ENCODE assay signal across 26 cellular contexts in the genomic region with DNA sequence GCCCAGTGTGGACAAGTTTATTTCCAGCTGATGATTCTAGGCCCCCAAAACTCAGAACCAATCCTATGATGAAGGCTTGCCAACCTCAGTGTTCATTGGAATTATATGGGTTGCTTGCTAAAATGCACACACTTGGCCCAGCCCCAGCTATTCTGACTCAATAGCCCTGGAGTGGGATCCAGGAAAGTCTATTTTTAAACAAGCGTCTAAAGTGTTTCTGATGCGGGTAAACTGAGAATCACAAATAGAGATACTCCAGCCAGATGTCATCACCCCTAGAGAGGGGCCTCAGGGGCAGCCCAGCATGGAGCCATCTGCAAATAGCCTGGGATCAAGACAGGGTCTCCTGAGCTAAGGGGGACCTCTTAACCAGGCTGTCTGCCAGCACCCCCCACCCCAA. TPM values are rescaled to one million over a fixed set of nuclear protein-coding genes. Genes with fewer than 3 reads are reported as not detected.
DNase-seq lines count a peak whose midpoint lies in the region; ATAC-seq, FAIRE-seq and TF ChIP-seq lines count a peak whose summit lies in the region.
"Had no signal": no experiment of that assay in that cellular context is flagged by ENCODE, and none has a peak within 500 bp of the region (broad histone marks: within the 10 kb centered on the region; RNA-seq: fewer than 3 reads in every experiment).

No MANE protein-coding gene starts in this region.

- DNase-seq in EL (peak; percentile 12), cardiac fibroblast (ENCODE audit: low read depth in 2 of 2) (peak; percentile 26 to 32), heart right ventricle (no peak), psoas muscle (no peak), HepG2 (ENCODE audit: low spot score) (no peak), SW480 (ENCODE audit: low spot score) (no peak)
- DNase-seq: activated CD4-positive, alpha-beta memory T cell treated with anti-CD3 and anti-CD28 coated beads, Interleukin-2, amount 10 ng/mL, durations not matched to agents 7 days and 5 days; activated naive CD4-positive, alpha-beta T cell treated with anti-CD3 and anti-CD28 coated beads, Interleukin-2, amount 10 ng/mL, durations not matched to agents 7 days and 5 days; activated T-cell treated with anti-CD3 and anti-CD28 coated beads, Interleukin-2, amount 50 U/mL, for 1 hour; CD8-positive, alpha-beta memory T cell; DND-41; immature natural killer cell; naive B cell; NCI-H1105 treated with DMSO at 0.1 percent for 48 hours; NCI-H2107; NCI-H524 treated with DMSO at 0.1 percent for 48 hours; SHP77 treated with DMSO at 0.1 percent for 48 hours; stimulated activated naive B cell treated with anti-CD40 and anti-IgM and Interleukin-4, amounts not matched to agents 10 μg/mL and 1 μg/mL and 100 μg/mL, for 72 hours had no signal

- BruUV-seq in HepG2 (replicated peaks; lab: Mats Ljungman, UMichigan): no TSS peak

- no peak overlapping the region for H2AFZ ChIP-seq in HepG2 (ENCODE audit: low read length)
- H2AFZ ChIP-seq: GM23338 had no signal

- H3K4me1 ChIP-seq in heart right ventricle: peaks cover 0 to 21% (median 4%) of the 10 kb centered on the region in 9 donors
- H3K4me1 ChIP-seq in psoas muscle: peaks cover 6% of the 10 kb centered on the region
- no peaks in the 10 kb centered on the region for H3K4me1 ChIP-seq in HepG2 (ENCODE audit: insufficient read depth, low read length)
- H3K4me1 ChIP-seq: right lobe of liver had no signal

- TF ChIP-seq RAD21 in HepG2 (CRISPR knock-in tag; IDR thresholded peaks at IDR 0.05): no peak

- 38 to 39% methylated on average over 2 of the region's 2 CpGs for WGBS in heart right ventricle, 2 donors
- 12 to 40% (median 27%) methylated on average over 2 of the region's 2 CpGs for WGBS in psoas muscle, 3 donors
- WGBS in HepG2 (ENCODE audit: low lambda C conversion rate): 74% methylated on average over 2 of the region's 2 CpGs

- H3K9ac ChIP-seq in HepG2 (ENCODE audit: insufficient read depth, low read depth, low read length): no peak overlapping the region

- H3K9me3 ChIP-seq in heart right ventricle (no peaks in the 10 kb centered on the region), psoas muscle (no peaks in the 10 kb centered on the region), HepG2 (ENCODE audit: low read length) (no peaks in the 10 kb centered on the region)
- H3K9me3 ChIP-seq: right lobe of liver, thoracic aorta had no signal

- H3K79me2 ChIP-seq in HepG2 (ENCODE audit: insufficient read depth, low read length): no peaks in the 10 kb centered on the region

- no peaks in the 10 kb centered on the region for H3K36me3 ChIP-seq in heart right ventricle
- no peaks in the 10 kb centered on the region for H3K36me3 ChIP-seq in psoas muscle (ENCODE audit: insufficient read depth in 1 of 2, low read depth in 1 of 2)
- no peaks in the 10 kb centered on the region for H3K36me3 ChIP-seq in HepG2 (replicated peaks in 1 of 2; ENCODE audit: control insufficient read depth in 1 of 2, insufficient read depth in 2 of 2, low read length in 2 of 2)
- H3K36me3 ChIP-seq: right lobe of liver, thoracic aorta had no signal

- in situ Hi-C loops in HepG2 (cut with HindIII; ENCODE audit: extremely low pct_ligation_motif_present, low pct_unique_long_range_greater_than_20kb): no loop called here

- H3K4me2 ChIP-seq in HepG2 (ENCODE audit: low read depth, low read length): no peak overlapping the region
- H3K4me2 ChIP-seq: GM23338 had no signal

- no peak for TF ChIP-seq POLR2A in HepG2 (IDR thresholded peaks at IDR 0.05; ENCODE audit: insufficient read depth in 1 of 2, low read depth in 2 of 2, low read length in 2 of 2)

- no peaks in the 10 kb centered on the region for H3K27me3 ChIP-seq in heart right ventricle
- H3K27me3 ChIP-seq in psoas muscle (ENCODE audit: insufficient read depth in 3 of 3, low read length in 2 of 3): no peaks in the 10 kb centered on the region
- peaks cover 0 to 5% of the 10 kb centered on the region in 2 experiments; a peak in 2 of 5 replicates for H3K27me3 ChIP-seq in HepG2 (ENCODE audit: control insufficient read depth in 1 of 2, insufficient read depth in 2 of 2, low read length in 2 of 2)
- H3K27me3 ChIP-seq: right lobe of liver had no signal

- H4K20me1 ChIP-seq in HepG2 (ENCODE audit: insufficient read depth, low read length): no peaks in the 10 kb centered on the region

- TF ChIP-seq EP300 in HepG2 (IDR thresholded peaks at IDR 0.05; ENCODE audit: low read depth in 2 of 2, low read length in 2 of 2) (no peak), HepG2 (CRISPR knock-in tag; IDR thresholded peaks at IDR 0.05; ENCODE audit: borderline replicate concordance) (no peak)

- no peak for FAIRE-seq in HepG2 (lab: Jason Lieb, UNC)
- FAIRE-seq: HTR-8/SVneo had no signal

- TF ChIP-seq CTCF in cardiac fibroblast (IDR thresholded peaks at IDR 0.05; ENCODE audit: low read depth, low read length): no peak
- no peak for TF ChIP-seq CTCF in heart right ventricle (IDR thresholded peaks at IDR 0.05)
- no peak for TF ChIP-seq CTCF in psoas muscle (IDR thresholded peaks at IDR 0.05)
- no peak for TF ChIP-seq CTCF in HepG2 (CRISPR knock-in tag; IDR thresholded peaks at IDR 0.05)

- H3K27ac ChIP-seq in heart right ventricle (peak overlapping the region in 3 of 10 donors; percentile 26 to 45 (median 41)), psoas muscle (no peak overlapping the region), HepG2 (ENCODE audit: extremely low read length, insufficient read depth, low read length) (no peak overlapping the region)
- H3K27ac ChIP-seq: right lobe of liver, thoracic aorta had no signal

- H3K4me3 ChIP-seq in cardiac fibroblast (replicated peaks in 1 of 2; ENCODE audit: low read depth in 2 of 2, low read length in 2 of 2): no peak overlapping the region
- no peak overlapping the region for H3K4me3 ChIP-seq in heart right ventricle
- H3K4me3 ChIP-seq in psoas muscle: no peak overlapping the region
- H3K4me3 ChIP-seq in HepG2 (replicated peaks in 1 of 3; ENCODE audit: insufficient read depth in 1 of 3, low read depth in 2 of 3, low read length in 3 of 3): no peak overlapping the region
- H3K4me3 ChIP-seq: GM23338, right lobe of liver, thoracic aorta had no signal

- CTCF ChIA-PET in HepG2 (lab: Yijun Ruan, JAX; ENCODE audit: low intra/inter-chr PET ratio, low total read pairs): no interaction called here

- intact Hi-C loops in heart right ventricle (cut with DNase I) (no loop called here), psoas muscle (cut with DNase I) (no loop called here), HepG2 (cut with micrococcal nuclease; ENCODE audit: unreplicated experiment) (no loop called here)

- POLR2A ChIA-PET in HepG2 (lab: Yijun Ruan, JAX): no interaction called here

- peak in 7 of 8 donors; percentile 12 to 69 (median 45) for ATAC-seq in heart right ventricle
- peak; percentile 17 to 80 (median 69) for ATAC-seq in psoas muscle
- ATAC-seq in GM21529 (IDR thresholded peaks at IDR 0.05; ENCODE audit: unreplicated experiment): no peak
- no peak for ATAC-seq in HepG2
- no peak for ATAC-seq in HG03571 (IDR thresholded peaks at IDR 0.05; ENCODE audit: unreplicated experiment)
- ATAC-seq: GM23338; right lobe of liver; stimulated activated naive B cell treated with anti-CD40 and anti-IgM and Interleukin-4, amounts not matched to agents 10 μg/mL and 1 μg/mL and 100 μg/mL, for 72 hours had no signal

RNA-seq across cellular contexts. Expression of gene PKP1, which starts 46.0 kb away (rescaled TPM):
- total RNA-seq in heart right ventricle (1 to 10 TPM in 1 of 10 donors, under 1 TPM in 9; 0.05 to 1.2 (median 0.22) TPM), psoas muscle (1 to 10 TPM; 1.2 to 6.7 (median 3.3) TPM), HepG2 (2016; rRNA removed; fragmentation: Illumina TruSeq; extraction: Trizol) (not detected in 2 replicates)
- polyA plus RNA-seq in heart right ventricle (under 1 TPM; 0.37 to 0.39 TPM), psoas muscle (1 to 10 TPM in 2 of 3 donors, under 1 TPM in 1; 0.32 to 2.7 (median 2.4) TPM), HepG2 (2011; rRNA removed) (not detected in 2 replicates)
- total RNA-seq in HepG2 (2016; cell fraction: cytosol; rRNA removed; fragmentation: Illumina TruSeq; extraction: Trizol; ENCODE audit: low read depth): not detected in 2 replicates
- not detected in 2 replicates for total RNA-seq in HepG2 (2016; cell fraction: insoluble cytoplasmic fraction; rRNA removed; fragmentation: Illumina TruSeq; extraction: Trizol)
- not detected in 2 replicates for total RNA-seq in HepG2 (2016; cell fraction: membrane; rRNA removed; fragmentation: Illumina TruSeq; extraction: Trizol)
- not detected in 2 replicates for total RNA-seq in HepG2 (2016; cell fraction: nucleus; rRNA removed; fragmentation: Illumina TruSeq; extraction: Trizol)
- not detected in 2 replicates for polyA plus RNA-seq in HepG2 (2011; cell fraction: cytosol; rRNA removed)
- polyA plus RNA-seq in HepG2 (2011; cell fraction: nucleus; rRNA removed): not detected in 2 replicates
- not detected in 2 replicates for polyA plus RNA-seq in HepG2 (2012)
- polyA plus RNA-seq in HepG2 (2016; cell fraction: cytosol; fragmentation: Illumina TruSeq; extraction: Trizol; ENCODE audit: low read depth): not detected in 2 replicates
- polyA plus RNA-seq in HepG2 (2016; cell fraction: insoluble cytoplasmic fraction; fragmentation: Illumina TruSeq; extraction: Trizol; ENCODE audit: low read depth): not detected in 2 replicates
- not detected in 2 replicates for polyA plus RNA-seq in HepG2 (2016; cell fraction: membrane; fragmentation: Illumina TruSeq; extraction: Trizol; ENCODE audit: low read depth)
- polyA plus RNA-seq in HepG2 (2016; cell fraction: nucleus; fragmentation: Illumina TruSeq; extraction: Trizol; ENCODE audit: insufficient read depth, low read depth): not detected in 2 replicates
- 0.23 TPM in 1 of 2 replicates, not detected in the other for polyA minus RNA-seq in HepG2 (2011; rRNA and poly(A)+ RNA removed; ENCODE audit: low replicate concordance)
- not detected in 2 replicates for polyA minus RNA-seq in HepG2 (2011; cell fraction: cytosol; rRNA and poly(A)+ RNA removed)
- not detected in 2 replicates for polyA minus RNA-seq in HepG2 (2011; cell fraction: nucleus; rRNA and poly(A)+ RNA removed)
- total RNA-seq: activated CD4-positive, alpha-beta memory T cell treated with anti-CD3 and anti-CD28 coated beads, Interleukin-2, amount 10 ng/mL, durations not matched to agents 7 days and 5 days; CD8-positive, alpha-beta memory T cell; LHCN-M2; lung microvascular endothelial cell; right lobe of liver had no signal
- polyA plus RNA-seq: CD8-positive, alpha-beta memory T cell; immature natural killer cell had no signal

RNA-seq across cellular contexts. Expression of gene TNNT2, which starts 48.2 kb away (rescaled TPM):
- total RNA-seq in heart right ventricle (over 10,000 TPM in 1 of 10 donors, 1,000 to 10,000 TPM in 9; 5,905 to 10,183 (median 7,503) TPM), psoas muscle (10 to 100 TPM in 1 of 4 donors, 1 to 10 TPM in 3; 4.3 to 26.6 (median 6.1) TPM), HepG2 (2016; rRNA removed; fragmentation: Illumina TruSeq; extraction: Trizol) (0.20 TPM in 1 of 2 replicates, not detected in the other)
- polyA plus RNA-seq in heart right ventricle (over 10,000 TPM; 10,337 to 31,279 TPM), psoas muscle (1 to 10 TPM in 2 of 3 donors, under 1 TPM in 1; 0.52 to 5.9 (median 4.3) TPM), HepG2 (2011; rRNA removed) (0.63 and 1.3 TPM in 2 replicates)
- not detected in 2 replicates for total RNA-seq in HepG2 (2016; cell fraction: cytosol; rRNA removed; fragmentation: Illumina TruSeq; extraction: Trizol; ENCODE audit: low read depth)
- 0.17 TPM in 1 of 2 replicates, not detected in the other for total RNA-seq in HepG2 (2016; cell fraction: insoluble cytoplasmic fraction; rRNA removed; fragmentation: Illumina TruSeq; extraction: Trizol)
- total RNA-seq in HepG2 (2016; cell fraction: membrane; rRNA removed; fragmentation: Illumina TruSeq; extraction: Trizol): not detected in 2 replicates
- total RNA-seq in HepG2 (2016; cell fraction: nucleus; rRNA removed; fragmentation: Illumina TruSeq; extraction: Trizol): 0.71 and 0.88 TPM in 2 replicates
- 0.03 and 0.09 TPM in 2 replicates for polyA plus RNA-seq in HepG2 (2011; cell fraction: cytosol; rRNA removed)
- 5.4 and 9.7 TPM in 2 replicates for polyA plus RNA-seq in HepG2 (2011; cell fraction: nucleus; rRNA removed)
- polyA plus RNA-seq in HepG2 (2012): 3.1 and 5.5 TPM in 2 replicates
- polyA plus RNA-seq in HepG2 (2016; cell fraction: cytosol; fragmentation: Illumina TruSeq; extraction: Trizol; ENCODE audit: low read depth): not detected in 2 replicates
- not detected in 2 replicates for polyA plus RNA-seq in HepG2 (2016; cell fraction: insoluble cytoplasmic fraction; fragmentation: Illumina TruSeq; extraction: Trizol; ENCODE audit: low read depth)
- not detected in 2 replicates for polyA plus RNA-seq in HepG2 (2016; cell fraction: membrane; fragmentation: Illumina TruSeq; extraction: Trizol; ENCODE audit: low read depth)
- 1.6 TPM in 1 of 2 replicates, not detected in the other for polyA plus RNA-seq in HepG2 (2016; cell fraction: nucleus; fragmentation: Illumina TruSeq; extraction: Trizol; ENCODE audit: insufficient read depth, low read depth)
- 0.28 and 1.7 TPM in 2 replicates for polyA minus RNA-seq in HepG2 (2011; rRNA and poly(A)+ RNA removed; ENCODE audit: low replicate concordance)
- not detected in 2 replicates for polyA minus RNA-seq in HepG2 (2011; cell fraction: cytosol; rRNA and poly(A)+ RNA removed)
- polyA minus RNA-seq in HepG2 (2011; cell fraction: nucleus; rRNA and poly(A)+ RNA removed): 7.9 and 9.4 TPM in 2 replicates
- total RNA-seq: activated CD4-positive, alpha-beta memory T cell treated with anti-CD3 and anti-CD28 coated beads, Interleukin-2, amount 10 ng/mL, durations not matched to agents 7 days and 5 days; CD8-positive, alpha-beta memory T cell; lung microvascular endothelial cell had no signal
- polyA plus RNA-seq: CD8-positive, alpha-beta memory T cell; immature natural killer cell had no signal

Comparison
In these comparisons a context has a peak if more than half of its experiments do, and no peak if none do; other contexts are left out.
1. DNase-seq: peak in EL (single experiment) and cardiac fibroblast (2 of 2); none in heart right ventricle (0 of 2), psoas muscle (0 of 2), HepG2 (single experiment) and SW480 (single experiment).
2. ATAC-seq: peak in heart right ventricle (7 of 8) and psoas muscle (4 of 4); none in GM21529 (single experiment), HepG2 (single experiment) and HG03571 (single experiment).
3. RNA of gene TNNT2, which starts 48.2 kb away (total RNA-seq): 5,905 to 10,183 TPM in heart right ventricle; 4.3 to 26.6 TPM in psoas muscle and 0.17 to 0.88 TPM in HepG2; every median in the first group is over 100 times any median in the second.